24 cellular contexts compared by ENCODE assay signal in genomic region chr16:79276506-79276905, GRCh38.
"Had no signal": no experiment of that assay in that cellular context is flagged by ENCODE, and none has a peak within 500 bp of the region (broad histone marks: within the 10 kb centered on the region; RNA-seq: fewer than 3 reads in every experiment).

No MANE protein-coding gene starts in this region.

- H3K4me3 Mint-ChIP-seq: activated CD8-positive, alpha-beta T cell treated with anti-CD3 and anti-CD28 coated beads for 36 hours; activated naive CD8-positive, alpha-beta T cell treated with anti-CD3 and anti-CD28 coated beads, Interleukin-2, amount 10 ng/mL, durations not matched to agents 7 days and 5 days; activated T-cell treated with anti-CD3 and anti-CD28 coated beads, Interleukin-2, amount 50 U/mL, for 72 hours; WTC11 had no signal

- H3K36me3 ChIP-seq: adrenal gland, SJCRH30 had no signal

- H3K9me3 Mint-ChIP-seq: activated CD8-positive, alpha-beta T cell treated with anti-CD3 and anti-CD28 coated beads for 36 hours; activated naive CD8-positive, alpha-beta T cell treated with anti-CD3 and anti-CD28 coated beads, Interleukin-2, amount 10 ng/mL, durations not matched to agents 7 days and 5 days; activated T-cell treated with anti-CD3 and anti-CD28 coated beads, Interleukin-2, amount 50 U/mL, for 72 hours had no signal

- H3K27me3 ChIP-seq: adrenal gland, SJCRH30 had no signal

- H3K4me1 ChIP-seq: adrenal gland, SJCRH30 had no signal

- H3K27ac ChIP-seq: adrenal gland, KMS-11, SJCRH30 had no signal

- H3K9me3 ChIP-seq: adrenal gland, SJCRH30, SK-N-SH had no signal

- H3K9ac ChIP-seq: KMS-11, SK-N-SH had no signal

- H3K4me2 ChIP-seq: KMS-11, SK-N-SH had no signal

- H3K4me3 ChIP-seq: adrenal gland, SJCRH30 had no signal

- H3K27ac Mint-ChIP-seq: activated CD8-positive, alpha-beta T cell treated with anti-CD3 and anti-CD28 coated beads for 36 hours; activated naive CD8-positive, alpha-beta T cell treated with anti-CD3 and anti-CD28 coated beads, Interleukin-2, amount 10 ng/mL, durations not matched to agents 7 days and 5 days; activated T-cell treated with anti-CD3 and anti-CD28 coated beads, Interleukin-2, amount 50 U/mL, for 72 hours; WTC11 had no signal

- DNase-seq: activated CD4-positive, alpha-beta T cell treated with anti-CD3 and anti-CD28 coated beads for 48 hours; activated CD4-positive, CD25-positive, alpha-beta regulatory T cell treated with anti-CD3 and anti-CD28 coated beads, Interleukin-2, amount 50 U/mL, for 72 hours; activated CD8-positive, alpha-beta memory T cell treated with anti-CD3 and anti-CD28 coated beads, Interleukin-2, amount 50 U/mL, for 4 hours; activated CD8-positive, alpha-beta T cell treated with anti-CD3 and anti-CD28 coated beads for 36 hours; activated naive CD4-positive, alpha-beta T cell treated with anti-CD3 and anti-CD28 coated beads, Interleukin-2, amount 50 U/mL, for 16 hours; activated naive CD8-positive, alpha-beta T cell treated with anti-CD3 and anti-CD28 coated beads, Interleukin-2, amount 10 ng/mL, durations not matched to agents 7 days and 5 days; activated T-cell treated with anti-CD3 and anti-CD28 coated beads, Interleukin-2, amount 50 U/mL, for 72 hours; adrenal gland; anterior cingulate cortex; NCI-H1092; NCI-H1417; NCI-H1930; NCI-H2171; NCI-H2227 treated with DMSO at 0.1 percent for 48 hours; NCI-H526 treated with DMSO at 0.1 percent for 48 hours; NK-92 treated with Interleukin-12 subunit alpha and Interleukin-12 subunit beta, amount 100 ng/mL, for 24 hours; OCI-M1; RPMI8226; SJCRH30; SK-N-SH had no signal

- H3K36me3 Mint-ChIP-seq: WTC11 had no signal

- ATAC-seq: activated CD8-positive, alpha-beta T cell treated with anti-CD3 and anti-CD28 coated beads for 36 hours; activated T-cell treated with anti-CD3 and anti-CD28 coated beads, Interleukin-2, amount 50 U/mL, for 72 hours; Panc1; Right ventricle myocardium inferior; WTC11 had no signal
